33 cellular contexts compared by ENCODE assay signal in genomic region chr7:133268355-133268754, GRCh38. TPM values are rescaled to one million over a fixed set of nuclear protein-coding genes. Genes with fewer than 3 reads are reported as not detected.
DNase-seq lines count a peak whose midpoint lies in the region; ATAC-seq, FAIRE-seq and TF ChIP-seq lines count a peak whose summit lies in the region.
"Had no signal": no experiment of that assay in that cellular context is flagged by ENCODE, and none has a peak within 500 bp of the region (broad histone marks: within the 10 kb centered on the region; RNA-seq: fewer than 3 reads in every experiment).

No MANE protein-coding gene starts in this region.

- no peak for TF ChIP-seq POLR2A in GM12892 (IDR thresholded peaks at IDR 0.05; ENCODE audit: low read depth, low read length)

- intact Hi-C loops in CD4-positive, alpha-beta memory T cell (cut with micrococcal nuclease) = no loop called here

- H3K27me3 Mint-ChIP-seq in CD4-positive, alpha-beta memory T cell = no peaks in the 10 kb centered on the region

- no peak for ATAC-seq in HG03565 (IDR thresholded peaks at IDR 0.05; ENCODE audit: unreplicated experiment)
- ATAC-seq: gastroesophageal sphincter, left cardiac atrium, mucosa of descending colon had no signal

- no peaks in the 10 kb centered on the region for H3K9me3 Mint-ChIP-seq in CD4-positive, alpha-beta memory T cell

- peaks cover 10 to 26% of the 10 kb centered on the region in 2 donors for H3K36me3 Mint-ChIP-seq in CD4-positive, alpha-beta memory T cell

- H3K9me3 ChIP-seq in CD4-positive, alpha-beta memory T cell (ENCODE audit: control insufficient read depth in 1 of 2, low read length in 2 of 2) = no peaks in the 10 kb centered on the region
- H3K9me3 ChIP-seq: gastroesophageal sphincter, mucosa of descending colon, ovary, upper lobe of left lung had no signal

- no peak overlapping the region for H3K27ac ChIP-seq in CD4-positive, alpha-beta memory T cell (ENCODE audit: low read depth, low read length)
- H3K27ac ChIP-seq: gastroesophageal sphincter, ovary, skin epidermis, upper lobe of left lung, WERI-Rb-1 had no signal

- no peak overlapping the region for H3K4me3 ChIP-seq in CD4-positive, alpha-beta memory T cell (ENCODE audit: low read length in 2 of 2)
- H3K4me3 ChIP-seq: gastroesophageal sphincter, lung, mucosa of descending colon, ovary, skin epidermis, upper lobe of left lung had no signal

- CTCF ChIA-PET in CD4-positive, alpha-beta memory T cell (lab: Charles Lee; ENCODE audit: partially characterized antibody) = no interaction called here

- FAIRE-seq in GM12892 (lab: Jason Lieb, UNC) = peak; percentile 62
- no peak for FAIRE-seq in HTR-8/SVneo (lab: Jason Lieb, UNC)
- FAIRE-seq: endometrium, GM18507, GM19239 had no signal

- H3K27me3 ChIP-seq in CD4-positive, alpha-beta memory T cell (ENCODE audit: insufficient read depth, low read length) = no peaks in the 10 kb centered on the region
- H3K27me3 ChIP-seq: gastroesophageal sphincter, ovary, upper lobe of left lung had no signal

- no peaks in the 10 kb centered on the region for H3K36me3 ChIP-seq in CD4-positive, alpha-beta memory T cell (ENCODE audit: insufficient read depth, low read length)
- H3K36me3 ChIP-seq: gastroesophageal sphincter, ovary, upper lobe of left lung, WERI-Rb-1 had no signal

- peak overlapping the region in 4 of 7 donors; percentile 0 to 76 (median 31) for H3K27ac Mint-ChIP-seq in CD4-positive, alpha-beta memory T cell
- H3K27ac Mint-ChIP-seq: nephron progenitor cell had no signal

- no peak for DNase-seq in CD4-positive, alpha-beta memory T cell
- no peak for DNase-seq in GM12892 (ENCODE audit: insufficient read length)
- DNase-seq in dermis blood vessel endothelial cell = peak; percentile 41
- DNase-seq in lung microvascular endothelial cell (ENCODE audit: low read depth in 2 of 2) = peak; percentile 50 to 51
- DNase-seq in GDM1 (lab: John Stamatoyannopoulos, UW) = no peak
- DNase-seq in HTR-8/SVneo (ENCODE audit: insufficient read length, low spot score) = no peak
- DNase-seq: activated CD4-positive, alpha-beta T cell treated with anti-CD3 and anti-CD28 coated beads for 48 hours; activated CD8-positive, alpha-beta memory T cell treated with anti-CD3 and anti-CD28 coated beads for 24 hours; activated effector memory CD4-positive, alpha-beta T cell treated with anti-CD3 and anti-CD28 coated beads, Interleukin-2, amount 50 U/mL, for 16 hours; activated T-cell treated with anti-CD3 and anti-CD28 coated beads for 4 hours; C1 segment of cervical spinal cord; caudate nucleus; cortex of kidney; left cardiac atrium; mucosa of descending colon; NCI-H1417 treated with DMSO at 0.1 percent for 48 hours; NCI-H2081; NCI-H2227 treated with DMSO at 0.1 percent for 48 hours; NCI-H69; nephron progenitor cell; ovary; SIG-M5; stimulated activated naive CD4-positive, alpha-beta T cell; T1000; upper lobe of left lung; WERI-Rb-1 had no signal

- H3K4me1 Mint-ChIP-seq in CD4-positive, alpha-beta memory T cell = peaks cover 16 to 29% (median 22%) of the 10 kb centered on the region in 4 donors

- POLR2A ChIA-PET in CD4-positive, alpha-beta memory T cell (lab: Charles Lee; ENCODE audit: partially characterized antibody) = no interaction called here

- peak overlapping the region; percentile 2 to 80 (median 66) for H3K4me3 Mint-ChIP-seq in CD4-positive, alpha-beta memory T cell
- H3K4me3 Mint-ChIP-seq: nephron progenitor cell had no signal

- H3K4me1 ChIP-seq in CD4-positive, alpha-beta memory T cell (ENCODE audit: insufficient read depth, low read length) = peaks cover 19% of the 10 kb centered on the region

RNA-seq across cellular contexts. Expression of gene EXOC4, which starts 15.5 kb away (rescaled TPM):
- total RNA-seq in CD4-positive, alpha-beta memory T cell = 10 to 100 TPM; 68.9 to 81.2 TPM
- polyA plus RNA-seq in CD4-positive, alpha-beta memory T cell = 10 to 100 TPM; 33.8 to 47.3 TPM
- polyA plus RNA-seq in GM12892 (2012; ENCODE audit: missing spikeins) = 26.7 TPM
- total RNA-seq in dermis blood vessel endothelial cell (112 and 140 TPM in 2 replicates), lung microvascular endothelial cell (80.0 and 103 TPM in 2 replicates)

Comparison
In these comparisons a context has a peak if more than half of its experiments do, and no peak if none do; other contexts are left out.
1. DNase-seq: peak in dermis blood vessel endothelial cell (single experiment) and lung microvascular endothelial cell (2 of 2); none in CD4-positive, alpha-beta memory T cell (0 of 5), GM12892 (single experiment), GDM1 (single experiment) and HTR-8/SVneo (single experiment).